1 cellular context compared by ENCODE assay signal in the genomic region with DNA sequence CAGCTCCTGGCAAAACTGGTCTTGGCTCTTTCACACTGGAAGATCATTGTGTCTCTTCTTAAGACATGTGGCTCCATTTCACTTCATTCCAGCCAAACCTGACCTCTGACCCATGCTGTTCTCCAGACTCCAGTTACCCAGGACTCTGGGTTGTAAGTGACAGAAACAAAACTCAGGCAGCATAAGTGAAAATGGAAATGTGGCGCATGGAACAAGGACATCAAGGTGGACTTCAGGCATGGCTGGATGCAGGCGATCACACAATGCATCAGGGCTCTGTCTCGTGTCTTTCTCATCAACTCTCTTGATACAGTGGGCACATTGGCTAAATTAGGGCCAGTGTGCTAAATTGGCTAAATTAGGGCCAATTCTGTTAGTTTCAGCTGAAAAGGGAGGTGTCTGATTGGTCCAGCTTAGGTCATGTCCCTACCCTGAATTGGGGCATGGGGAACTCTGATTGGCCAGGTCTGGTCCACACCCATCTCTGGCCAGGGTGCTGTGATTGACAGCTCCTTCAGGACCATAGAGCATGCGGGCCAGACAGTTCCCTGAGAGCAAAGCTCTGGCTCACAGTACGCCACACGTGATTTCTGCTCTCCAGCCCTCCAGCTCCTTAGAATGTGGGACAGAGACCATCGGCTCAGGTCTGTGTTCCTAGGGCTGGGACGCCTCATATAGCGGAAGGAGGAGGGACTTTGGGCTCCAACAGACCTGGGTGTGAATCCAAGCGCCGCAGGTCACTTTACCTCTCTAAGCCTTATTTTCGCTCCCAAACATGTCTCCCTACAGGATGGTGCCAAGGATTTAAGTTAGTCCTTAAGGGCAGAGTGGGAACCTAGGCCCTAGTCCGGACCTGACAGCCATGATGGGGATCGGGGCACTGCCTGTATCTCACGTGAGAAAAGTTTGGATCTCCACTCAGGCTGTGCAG.
A peak's percentile ranks its signal among the peaks of the same experiment; 100 is the strongest.
TF ChIP-seq lines count a peak whose summit lies in the region.

No MANE protein-coding gene starts in this region.

TF ChIP-seq in K562, 482 proteins besides CTCF, POLR2A, EP300 and RAD21 (continued from another document and continues in another):
- peak; percentile 60; the same call in 1 of the 2 replicates for TF ChIP-seq BCOR (IDR thresholded peaks at IDR 0.05)
- no peak for TF ChIP-seq TFAM (CRISPR knock-in tag; conservative IDR thresholded peaks at IDR 0.05)
- TF ChIP-seq RBM39 (optimal IDR thresholded peaks at IDR 0.05; ENCODE audit: low read depth, low read length), result no peak
- TF ChIP-seq MTA3 (IDR thresholded peaks at IDR 0.05; ENCODE audit: borderline replicate concordance), result no peak; the same call in 1 of the 2 replicates
- TF ChIP-seq, protein P1, sequence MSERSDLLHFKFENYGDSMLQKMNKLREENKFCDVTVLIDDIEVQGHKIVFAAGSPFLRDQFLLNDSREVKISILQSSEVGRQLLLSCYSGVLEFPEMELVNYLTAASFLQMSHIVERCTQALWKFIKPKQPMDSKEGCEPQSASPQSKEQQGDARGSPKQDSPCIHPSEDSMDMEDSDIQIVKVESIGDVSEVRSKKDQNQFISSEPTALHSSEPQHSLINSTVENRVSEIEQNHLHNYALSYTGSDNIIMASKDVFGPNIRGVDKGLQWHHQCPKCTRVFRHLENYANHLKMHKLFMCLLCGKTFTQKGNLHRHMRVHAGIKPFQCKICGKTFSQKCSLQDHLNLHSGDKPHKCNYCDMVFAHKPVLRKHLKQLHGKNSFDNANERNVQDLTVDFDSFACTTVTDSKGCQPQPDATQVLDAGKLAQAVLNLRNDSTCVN (CRISPR knock-in tag; IDR thresholded peaks at IDR 0.05), result no peak
- TF ChIP-seq, protein P2, sequence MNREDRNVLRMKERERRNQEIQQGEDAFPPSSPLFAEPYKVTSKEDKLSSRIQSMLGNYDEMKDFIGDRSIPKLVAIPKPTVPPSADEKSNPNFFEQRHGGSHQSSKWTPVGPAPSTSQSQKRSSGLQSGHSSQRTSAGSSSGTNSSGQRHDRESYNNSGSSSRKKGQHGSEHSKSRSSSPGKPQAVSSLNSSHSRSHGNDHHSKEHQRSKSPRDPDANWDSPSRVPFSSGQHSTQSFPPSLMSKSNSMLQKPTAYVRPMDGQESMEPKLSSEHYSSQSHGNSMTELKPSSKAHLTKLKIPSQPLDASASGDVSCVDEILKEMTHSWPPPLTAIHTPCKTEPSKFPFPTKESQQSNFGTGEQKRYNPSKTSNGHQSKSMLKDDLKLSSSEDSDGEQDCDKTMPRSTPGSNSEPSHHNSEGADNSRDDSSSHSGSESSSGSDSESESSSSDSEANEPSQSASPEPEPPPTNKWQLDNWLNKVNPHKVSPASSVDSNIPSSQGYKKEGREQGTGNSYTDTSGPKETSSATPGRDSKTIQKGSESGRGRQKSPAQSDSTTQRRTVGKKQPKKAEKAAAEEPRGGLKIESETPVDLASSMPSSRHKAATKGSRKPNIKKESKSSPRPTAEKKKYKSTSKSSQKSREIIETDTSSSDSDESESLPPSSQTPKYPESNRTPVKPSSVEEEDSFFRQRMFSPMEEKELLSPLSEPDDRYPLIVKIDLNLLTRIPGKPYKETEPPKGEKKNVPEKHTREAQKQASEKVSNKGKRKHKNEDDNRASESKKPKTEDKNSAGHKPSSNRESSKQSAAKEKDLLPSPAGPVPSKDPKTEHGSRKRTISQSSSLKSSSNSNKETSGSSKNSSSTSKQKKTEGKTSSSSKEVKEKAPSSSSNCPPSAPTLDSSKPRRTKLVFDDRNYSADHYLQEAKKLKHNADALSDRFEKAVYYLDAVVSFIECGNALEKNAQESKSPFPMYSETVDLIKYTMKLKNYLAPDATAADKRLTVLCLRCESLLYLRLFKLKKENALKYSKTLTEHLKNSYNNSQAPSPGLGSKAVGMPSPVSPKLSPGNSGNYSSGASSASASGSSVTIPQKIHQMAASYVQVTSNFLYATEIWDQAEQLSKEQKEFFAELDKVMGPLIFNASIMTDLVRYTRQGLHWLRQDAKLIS (CRISPR knock-in tag; IDR thresholded peaks at IDR 0.05), result 0 out of 2 replicates have a peak, but pooled peaks have one; percentile 44
- TF ChIP-seq, protein P3, sequence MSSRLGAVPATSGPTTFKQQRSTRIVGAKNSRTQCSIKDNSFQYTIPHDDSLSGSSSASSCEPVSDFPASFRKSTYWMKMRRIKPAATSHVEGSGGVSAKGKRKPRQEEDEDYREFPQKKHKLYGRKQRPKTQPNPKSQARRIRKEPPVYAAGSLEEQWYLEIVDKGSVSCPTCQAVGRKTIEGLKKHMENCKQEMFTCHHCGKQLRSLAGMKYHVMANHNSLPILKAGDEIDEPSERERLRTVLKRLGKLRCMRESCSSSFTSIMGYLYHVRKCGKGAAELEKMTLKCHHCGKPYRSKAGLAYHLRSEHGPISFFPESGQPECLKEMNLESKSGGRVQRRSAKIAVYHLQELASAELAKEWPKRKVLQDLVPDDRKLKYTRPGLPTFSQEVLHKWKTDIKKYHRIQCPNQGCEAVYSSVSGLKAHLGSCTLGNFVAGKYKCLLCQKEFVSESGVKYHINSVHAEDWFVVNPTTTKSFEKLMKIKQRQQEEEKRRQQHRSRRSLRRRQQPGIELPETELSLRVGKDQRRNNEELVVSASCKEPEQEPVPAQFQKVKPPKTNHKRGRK (tag; IDR thresholded peaks at IDR 0.05), result no peak
- TF ChIP-seq SOX6 (IDR thresholded peaks at IDR 0.05), result no peak; the same call in 1 of the 2 replicates
- TF ChIP-seq SREBF1 (IDR thresholded peaks at IDR 0.05; ENCODE audit: borderline replicate concordance, low read depth, low read length), result no peak
- TF ChIP-seq, protein P4, sequence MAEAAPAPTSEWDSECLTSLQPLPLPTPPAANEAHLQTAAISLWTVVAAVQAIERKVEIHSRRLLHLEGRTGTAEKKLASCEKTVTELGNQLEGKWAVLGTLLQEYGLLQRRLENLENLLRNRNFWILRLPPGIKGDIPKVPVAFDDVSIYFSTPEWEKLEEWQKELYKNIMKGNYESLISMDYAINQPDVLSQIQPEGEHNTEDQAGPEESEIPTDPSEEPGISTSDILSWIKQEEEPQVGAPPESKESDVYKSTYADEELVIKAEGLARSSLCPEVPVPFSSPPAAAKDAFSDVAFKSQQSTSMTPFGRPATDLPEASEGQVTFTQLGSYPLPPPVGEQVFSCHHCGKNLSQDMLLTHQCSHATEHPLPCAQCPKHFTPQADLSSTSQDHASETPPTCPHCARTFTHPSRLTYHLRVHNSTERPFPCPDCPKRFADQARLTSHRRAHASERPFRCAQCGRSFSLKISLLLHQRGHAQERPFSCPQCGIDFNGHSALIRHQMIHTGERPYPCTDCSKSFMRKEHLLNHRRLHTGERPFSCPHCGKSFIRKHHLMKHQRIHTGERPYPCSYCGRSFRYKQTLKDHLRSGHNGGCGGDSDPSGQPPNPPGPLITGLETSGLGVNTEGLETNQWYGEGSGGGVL (CRISPR knock-in tag; IDR thresholded peaks at IDR 0.05), result no peak
- TF ChIP-seq SAP30 (IDR thresholded peaks at IDR 0.05; ENCODE audit: borderline replicate concordance, insufficient read depth, low read depth, low read length, poor library complexity, severe bottlenecking), result no peak
- TF ChIP-seq NR1H2 (CRISPR knock-in tag; IDR thresholded peaks at IDR 0.05), result no peak
- TF ChIP-seq, protein P5, sequence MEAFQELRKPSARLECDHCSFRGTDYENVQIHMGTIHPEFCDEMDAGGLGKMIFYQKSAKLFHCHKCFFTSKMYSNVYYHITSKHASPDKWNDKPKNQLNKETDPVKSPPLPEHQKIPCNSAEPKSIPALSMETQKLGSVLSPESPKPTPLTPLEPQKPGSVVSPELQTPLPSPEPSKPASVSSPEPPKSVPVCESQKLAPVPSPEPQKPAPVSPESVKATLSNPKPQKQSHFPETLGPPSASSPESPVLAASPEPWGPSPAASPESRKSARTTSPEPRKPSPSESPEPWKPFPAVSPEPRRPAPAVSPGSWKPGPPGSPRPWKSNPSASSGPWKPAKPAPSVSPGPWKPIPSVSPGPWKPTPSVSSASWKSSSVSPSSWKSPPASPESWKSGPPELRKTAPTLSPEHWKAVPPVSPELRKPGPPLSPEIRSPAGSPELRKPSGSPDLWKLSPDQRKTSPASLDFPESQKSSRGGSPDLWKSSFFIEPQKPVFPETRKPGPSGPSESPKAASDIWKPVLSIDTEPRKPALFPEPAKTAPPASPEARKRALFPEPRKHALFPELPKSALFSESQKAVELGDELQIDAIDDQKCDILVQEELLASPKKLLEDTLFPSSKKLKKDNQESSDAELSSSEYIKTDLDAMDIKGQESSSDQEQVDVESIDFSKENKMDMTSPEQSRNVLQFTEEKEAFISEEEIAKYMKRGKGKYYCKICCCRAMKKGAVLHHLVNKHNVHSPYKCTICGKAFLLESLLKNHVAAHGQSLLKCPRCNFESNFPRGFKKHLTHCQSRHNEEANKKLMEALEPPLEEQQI (IDR thresholded peaks at IDR 0.05), result no peak
- TF ChIP-seq BRD9 (IDR thresholded peaks at IDR 0.05; ENCODE audit: low read depth, partially characterized antibody), result no peak
- no peak for TF ChIP-seq ILF3 (IDR thresholded peaks at IDR 0.05; ENCODE audit: borderline replicate concordance)
- TF ChIP-seq, protein P6, sequence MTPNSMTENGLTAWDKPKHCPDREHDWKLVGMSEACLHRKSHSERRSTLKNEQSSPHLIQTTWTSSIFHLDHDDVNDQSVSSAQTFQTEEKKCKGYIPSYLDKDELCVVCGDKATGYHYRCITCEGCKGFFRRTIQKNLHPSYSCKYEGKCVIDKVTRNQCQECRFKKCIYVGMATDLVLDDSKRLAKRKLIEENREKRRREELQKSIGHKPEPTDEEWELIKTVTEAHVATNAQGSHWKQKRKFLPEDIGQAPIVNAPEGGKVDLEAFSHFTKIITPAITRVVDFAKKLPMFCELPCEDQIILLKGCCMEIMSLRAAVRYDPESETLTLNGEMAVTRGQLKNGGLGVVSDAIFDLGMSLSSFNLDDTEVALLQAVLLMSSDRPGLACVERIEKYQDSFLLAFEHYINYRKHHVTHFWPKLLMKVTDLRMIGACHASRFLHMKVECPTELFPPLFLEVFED (CRISPR knock-in tag; conservative IDR thresholded peaks at IDR 0.05), result no peak
- no peak for TF ChIP-seq ETV1 (tag; conservative IDR thresholded peaks at IDR 0.05; ENCODE audit: low read depth)
- TF ChIP-seq, protein P7, sequence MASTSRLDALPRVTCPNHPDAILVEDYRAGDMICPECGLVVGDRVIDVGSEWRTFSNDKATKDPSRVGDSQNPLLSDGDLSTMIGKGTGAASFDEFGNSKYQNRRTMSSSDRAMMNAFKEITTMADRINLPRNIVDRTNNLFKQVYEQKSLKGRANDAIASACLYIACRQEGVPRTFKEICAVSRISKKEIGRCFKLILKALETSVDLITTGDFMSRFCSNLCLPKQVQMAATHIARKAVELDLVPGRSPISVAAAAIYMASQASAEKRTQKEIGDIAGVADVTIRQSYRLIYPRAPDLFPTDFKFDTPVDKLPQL (IDR thresholded peaks at IDR 0.05; ENCODE audit: extremely low read depth, insufficient read length), result no peak
- no peak for TF ChIP-seq ATF1 (CRISPR knock-in tag; IDR thresholded peaks at IDR 0.05)
- TF ChIP-seq ATF1 (tag; IDR thresholded peaks at IDR 0.05), result peak; percentile 45; the same call in 1 of the 2 replicates
- no peak for TF ChIP-seq NFE2L1 (tag; IDR thresholded peaks at IDR 0.05; ENCODE audit: borderline replicate concordance, low read depth)
- TF ChIP-seq FOXA3 (CRISPR knock-in tag; conservative IDR thresholded peaks at IDR 0.05 in 1 of 2, IDR thresholded peaks at IDR 0.05 in 1 of 2), result 0 out of 4 replicates have a peak, but pooled peaks of 1 of the 2 experiments have one; percentile 17
- TF ChIP-seq ZFP36 (IDR thresholded peaks at IDR 0.05; ENCODE audit: low read depth, low read length, partially characterized antibody), result no peak
